Comparison of ENCODE assay signal across 13 cellular contexts in genomic region chr18:24023185-24023814, GRCh38. TPM values are rescaled to one million over a fixed set of nuclear protein-coding genes. Genes with fewer than 3 reads are reported as not detected.
DNase-seq lines count a peak whose midpoint lies in the region; ATAC-seq, FAIRE-seq and TF ChIP-seq lines count a peak whose summit lies in the region.
"Had no signal": no experiment of that assay in that cellular context is flagged by ENCODE, and none has a peak within 500 bp of the region (broad histone marks: within the 10 kb centered on the region; RNA-seq: fewer than 3 reads in every experiment).

No MANE protein-coding gene starts in this region.

- no peak for FAIRE-seq in urothelium cell line (lab: Jason Lieb, UNC)
- FAIRE-seq: islet of Langerhans had no signal

- ATAC-seq in SK-N-SH treated with all-trans-retinoic acid at 6 μM for 48 hours (peak; percentile 25; the same call in 2 of the 3 replicates), HG03520 (IDR thresholded peaks at IDR 0.05; ENCODE audit: unreplicated experiment) (no peak), GM18498 (IDR thresholded peaks at IDR 0.05; ENCODE audit: unreplicated experiment) (no peak)
- ATAC-seq: activated CD4-positive, CD25-positive, alpha-beta regulatory T cell treated with anti-CD3 and anti-CD28 coated beads, Interleukin-2, amount 50 U/mL, for 24 hours; Right ventricle myocardium inferior had no signal

- H3K4me3 ChIP-seq in BLaER1 treated with 17β-estradiol and CSF1 and Interleukin-3, amounts not matched to agents 10 nM and 100 nM, result no peak overlapping the region
- H3K4me3 ChIP-seq: tibial artery had no signal

- peak; percentile 68 for DNase-seq in iPS-NIHi7 (ENCODE audit: extremely low spot score)
- no peak for DNase-seq in A172 (ENCODE audit: low spot score)
- DNase-seq in urothelium cell line (ENCODE audit: low spot score), result no peak
- DNase-seq: NCI-H1436, tibial artery had no signal

- H3K27ac ChIP-seq in BLaER1 treated with 17β-estradiol and CSF1 and Interleukin-3, amounts not matched to agents 10 nM and 100 nM, result no peak overlapping the region
- H3K27ac ChIP-seq: tibial artery had no signal

- H3K4me2 ChIP-seq in BLaER1 treated with 17β-estradiol and CSF1 and Interleukin-3, amounts not matched to agents 10 nM and 100 nM, result peak overlapping the region in 9 of 11 experiments; percentile 16 to 95 (median 82); a peak in 7 of 22 replicates

- no peak overlapping the region for H3K9ac ChIP-seq in BLaER1 treated with 17β-estradiol and CSF1 and Interleukin-3, amounts not matched to agents 10 nM and 100 nM

- peaks cover 70 to 93% (median 79%) of the 10 kb centered on the region in 10 experiments for H3K4me1 ChIP-seq in BLaER1 treated with 17β-estradiol and CSF1 and Interleukin-3, amounts not matched to agents 10 nM and 100 nM

- H3K27me3 ChIP-seq in BLaER1 treated with 17β-estradiol and CSF1 and Interleukin-3, amounts not matched to agents 10 nM and 100 nM, result no peaks in the 10 kb centered on the region

- H3K9me3 ChIP-seq in BLaER1 treated with 17β-estradiol and CSF1 and Interleukin-3, amounts not matched to agents 10 nM and 100 nM (replicated peaks in 1 of 11), result no peaks in the 10 kb centered on the region
- H3K9me3 ChIP-seq: tibial artery had no signal

- TF ChIP-seq CTCF in GM12872 (IDR thresholded peaks at IDR 0.05; ENCODE audit: insufficient read depth, low read depth, low read length), result peak; percentile 42; the same call in 2 of the 3 replicates

- peaks cover 8 to 82% (median 45%) of the 10 kb centered on the region in 11 experiments for H3K36me3 ChIP-seq in BLaER1 treated with 17β-estradiol and CSF1 and Interleukin-3, amounts not matched to agents 10 nM and 100 nM
- H3K36me3 ChIP-seq: tibial artery had no signal

- peaks cover 7 to 96% (median 68%) of the 10 kb centered on the region in 11 experiments; a peak in 21 of 22 replicates for H4K20me1 ChIP-seq in BLaER1 treated with 17β-estradiol and CSF1 and Interleukin-3, amounts not matched to agents 10 nM and 100 nM

TF ChIP-seq in SK-N-SH treated with all-trans-retinoic acid at 6 μM for 48 hours, 23 proteins besides CTCF, POLR2A, EP300 and RAD21:
- TF ChIP-seq ZNF70 (CRISPR knock-in tag; IDR thresholded peaks at IDR 0.05), result no peak
- no peak for TF ChIP-seq PPARA (CRISPR knock-in tag; IDR thresholded peaks at IDR 0.05; ENCODE audit: borderline replicate concordance)
- no peak for TF ChIP-seq TOX (CRISPR knock-in tag; IDR thresholded peaks at IDR 0.05; ENCODE audit: borderline replicate concordance)
- no peak for TF ChIP-seq OSR1 (CRISPR knock-in tag; IDR thresholded peaks at IDR 0.05)
- no peak for TF ChIP-seq ZNF8 (CRISPR knock-in tag; IDR thresholded peaks at IDR 0.05)
- TF ChIP-seq CSRNP3 (CRISPR knock-in tag; IDR thresholded peaks at IDR 0.05), result no peak
- TF ChIP-seq ISL1 (CRISPR knock-in tag; IDR thresholded peaks at IDR 0.05), result no peak

RNA-seq across cellular contexts. Expression of gene TTC39C, which starts 8.7 kb away (rescaled TPM):
- total RNA-seq in A172 (2014; rRNA removed; shearing (Covaris generic)), result 17.8 and 21.8 TPM in 2 replicates
